Comparison of ENCODE assay signal across 12 cellular contexts in genomic region chr18:48135436-48135966, GRCh38.
DNase-seq lines count a peak whose midpoint lies in the region; ATAC-seq and TF ChIP-seq lines count a peak whose summit lies in the region.
"Had no signal": no experiment of that assay in that cellular context is flagged by ENCODE, and none has a peak within 500 bp of the region (broad histone marks: within the 10 kb centered on the region; RNA-seq: fewer than 3 reads in every experiment).

No MANE protein-coding gene starts in this region.

- no peaks in the 10 kb centered on the region for H3K36me3 Mint-ChIP-seq in activated CD4-positive, alpha-beta T cell treated with anti-CD3 and anti-CD28 coated beads, Interleukin-2, amount 10 ng/mL, durations not matched to agents 24 days and 14 days (ENCODE audit: low read depth)
- H3K36me3 Mint-ChIP-seq: IgD-negative memory B cell had no signal

- H3K27me3 ChIP-seq in thyroid gland: no peaks in the 10 kb centered on the region

- H3K9me3 ChIP-seq in mucosa of descending colon: no peaks in the 10 kb centered on the region
- no peaks in the 10 kb centered on the region for H3K9me3 ChIP-seq in thyroid gland

- H3K27ac Mint-ChIP-seq in activated CD4-positive, alpha-beta T cell treated with anti-CD3 and anti-CD28 coated beads, Interleukin-2, amount 10 ng/mL, durations not matched to agents 24 days and 14 days: no peak overlapping the region
- H3K27ac Mint-ChIP-seq: IgD-negative memory B cell had no signal

- 32 to 41% methylated on average over 13 to 14 of the region's 14 CpGs for WGBS in thyroid gland, 2 donors

- H3K36me3 ChIP-seq in mucosa of descending colon (ENCODE audit: low read depth): no peaks in the 10 kb centered on the region
- H3K36me3 ChIP-seq in thyroid gland: no peaks in the 10 kb centered on the region

- intact Hi-C loops in activated CD4-positive, alpha-beta T cell treated with anti-CD3 and anti-CD28 coated beads, Interleukin-2, amount 10 ng/mL, durations not matched to agents 24 days and 14 days (cut with micrococcal nuclease): loop anchor here (5.0 kb wide), 1 partner anchor 272 kb away; the partner anchor contains the start of gene ZBTB7C
- intact Hi-C loops in mucosa of descending colon (cut with DNase I, micrococcal nuclease) (loop anchor here in 1 of 2 donors (10.0 kb wide), 1 partner anchor 81 kb away; no protein-coding TSS in a partner anchor), thyroid gland (cut with DNase I) (loop anchor here (10.0 kb wide), 1 partner anchor 91 kb away; no protein-coding TSS in a partner anchor)

- DNase-seq in activated CD4-positive, alpha-beta T cell treated with anti-CD3 and anti-CD28 coated beads, Interleukin-2, amount 10 ng/mL, durations not matched to agents 24 days and 14 days: no peak
- no peak for DNase-seq in activated CD4-positive, alpha-beta T cell treated with anti-CD3 and anti-CD28 coated beads, Interleukin-2, amount 50 U/mL, for 4 hours
- DNase-seq in coronary artery (ENCODE audit: low spot score): no peak
- peak in 1 of 3 donors; percentile 56 for DNase-seq in mucosa of descending colon
- DNase-seq in thyroid gland: no peak
- DNase-seq in activated CD4-positive, alpha-beta T cell treated with anti-CD3 and anti-CD28 coated beads, Interleukin-2, amount 50 U/mL, for 48 hours: no peak
- DNase-seq: activated CD8-positive, alpha-beta memory T cell treated with anti-CD3 and anti-CD28 coated beads, Interleukin-2, amount 50 U/mL, for 4 hours; NCI-H524 treated with DMSO at 0.1 percent for 48 hours had no signal

- no peak for TF ChIP-seq POLR2A in thyroid gland (IDR thresholded peaks at IDR 0.05)

- TF ChIP-seq CTCF in coronary artery (IDR thresholded peaks at IDR 0.05): no peak
- no peak for TF ChIP-seq CTCF in mucosa of descending colon (IDR thresholded peaks at IDR 0.05)
- TF ChIP-seq CTCF in thyroid gland (IDR thresholded peaks at IDR 0.05): no peak

- H3K4me1 ChIP-seq in mucosa of descending colon (ENCODE audit: low read depth): peaks cover 38% of the 10 kb centered on the region
- H3K4me1 ChIP-seq in thyroid gland: peaks cover 38 to 64% of the 10 kb centered on the region in 2 donors

- peak overlapping the region; percentile 78 for H3K4me3 ChIP-seq in coronary artery
- peak overlapping the region; percentile 50 for H3K4me3 ChIP-seq in mucosa of descending colon
- peak overlapping the region in 2 of 3 donors; percentile 27 to 60 for H3K4me3 ChIP-seq in thyroid gland (replicated peaks in 1 of 3)

- H3K9me3 Mint-ChIP-seq in activated CD4-positive, alpha-beta T cell treated with anti-CD3 and anti-CD28 coated beads, Interleukin-2, amount 10 ng/mL, durations not matched to agents 24 days and 14 days: no peaks in the 10 kb centered on the region
- H3K9me3 Mint-ChIP-seq: central memory CD8-positive, alpha-beta T cell; IgD-negative memory B cell had no signal

- H3K27me3 Mint-ChIP-seq in activated CD4-positive, alpha-beta T cell treated with anti-CD3 and anti-CD28 coated beads, Interleukin-2, amount 10 ng/mL, durations not matched to agents 24 days and 14 days: peaks cover 72% of the 10 kb centered on the region

- ATAC-seq in mucosa of descending colon (no peak), HG03469 (IDR thresholded peaks at IDR 0.05; ENCODE audit: unreplicated experiment) (no peak), HG03432 (IDR thresholded peaks at IDR 0.05; ENCODE audit: unreplicated experiment) (no peak)

- peak overlapping the region; percentile 58 for H3K4me3 Mint-ChIP-seq in activated CD4-positive, alpha-beta T cell treated with anti-CD3 and anti-CD28 coated beads, Interleukin-2, amount 10 ng/mL, durations not matched to agents 24 days and 14 days
- H3K4me3 Mint-ChIP-seq: central memory CD8-positive, alpha-beta T cell had no signal

- H3K4me1 Mint-ChIP-seq in activated CD4-positive, alpha-beta T cell treated with anti-CD3 and anti-CD28 coated beads, Interleukin-2, amount 10 ng/mL, durations not matched to agents 24 days and 14 days: peaks cover 32% of the 10 kb centered on the region
- H3K4me1 Mint-ChIP-seq: central memory CD8-positive, alpha-beta T cell had no signal

- H3K27ac ChIP-seq in coronary artery (peak overlapping the region in 1 of 2 donors; percentile 35), thyroid gland (peak overlapping the region in 1 of 3 donors; percentile 86)
